In the genomic region with DNA sequence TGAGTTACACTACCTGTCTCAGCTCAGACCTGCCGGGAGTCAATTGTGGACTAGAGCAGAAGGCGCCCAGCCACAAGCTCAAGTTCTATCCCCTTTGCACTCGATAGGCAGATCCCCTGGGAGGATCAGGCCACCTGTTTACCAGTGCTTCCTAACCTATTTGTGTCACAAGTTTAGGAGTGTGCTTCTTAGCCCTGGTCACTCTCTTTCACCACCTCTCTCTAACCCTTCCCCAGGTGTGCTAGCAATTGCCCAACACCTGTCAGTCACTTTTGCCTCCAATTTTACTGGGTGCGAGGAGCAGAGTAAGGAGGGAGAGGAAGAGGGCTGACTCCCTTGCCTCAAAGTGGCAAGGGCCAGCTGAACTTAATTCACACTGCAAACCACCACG, we compare ENCODE assay signal across 8 cellular contexts. TPM values are rescaled to one million over a fixed set of nuclear protein-coding genes. Genes with fewer than 3 reads are reported as not detected.
DNase-seq lines count a peak whose midpoint lies in the region; ATAC-seq and TF ChIP-seq lines count a peak whose summit lies in the region.

No MANE protein-coding gene starts in this region.

- POLR2A ChIA-PET in activated B cell treated with CpG ODN at 0.5 μM for 24 hours (lab: Charles Lee): interaction anchor here (0.6 to 3.2 kb wide), 7 partner anchors 8 to 1765 kb away, joined by 3 to 32 read pairs (median 5); partner anchors contain the start of genes AP5M1, EXOC5 and TMEM260

- intact Hi-C loops in activated B cell treated with CpG ODN at 0.5 μM for 24 hours (cut with micrococcal nuclease): loop anchor here (1.0 to 10.0 kb wide), 9 partner anchors 63 to 1807 kb away; partner anchors contain the start of genes AP5M1, DAAM1, DACT1 and EXOC5

- peaks cover 0 to 2% (median 0%) of the 10 kb centered on the region in 3 donors for H3K36me3 ChIP-seq in skeletal muscle tissue (ENCODE audit: control insufficient read depth in 3 of 3, insufficient read depth in 3 of 3, low read length in 3 of 3)

- no peaks in the 10 kb centered on the region for H3K9me3 ChIP-seq in skeletal muscle tissue (ENCODE audit: control insufficient read depth in 3 of 3, low read length in 3 of 3)

- H3K36me3 Mint-ChIP-seq in activated B cell treated with CpG ODN at 0.5 μM for 24 hours (ENCODE audit: low read depth): peaks cover 13% of the 10 kb centered on the region
- no peaks in the 10 kb centered on the region for H3K36me3 Mint-ChIP-seq in glutamatergic neuron (ENCODE audit: unreplicated experiment)

- no peak for TF ChIP-seq CTCF in activated B cell treated with CpG ODN at 0.5 μM for 24 hours (IDR thresholded peaks at IDR 0.05)
- TF ChIP-seq CTCF in glutamatergic neuron (IDR thresholded peaks at IDR 0.05; ENCODE audit: partially characterized antibody, unreplicated experiment): no peak

- DNase-seq in activated B cell treated with CpG ODN at 0.5 μM for 24 hours: no peak
- DNase-seq in glutamatergic neuron: no peak
- no peak for DNase-seq in GM03348 (ENCODE audit: low spot score)
- no peak for DNase-seq in LoVo (ENCODE audit: low spot score)
- DNase-seq in NCI-H446 treated with DMSO at 0.1 percent for 48 hours (lab: John Stamatoyannopoulos, UW): no peak

- H3K27me3 Mint-ChIP-seq in activated B cell treated with CpG ODN at 0.5 μM for 24 hours: peaks cover 4% of the 10 kb centered on the region
- H3K27me3 Mint-ChIP-seq in glutamatergic neuron (ENCODE audit: unreplicated experiment): no peaks in the 10 kb centered on the region

- ATAC-seq in HG03066 (IDR thresholded peaks at IDR 0.05; ENCODE audit: low read depth, unreplicated experiment) (peak; percentile 12), activated B cell treated with CpG ODN at 0.5 μM for 24 hours (ENCODE audit: low read depth) (no peak)

- peaks cover 40% of the 10 kb centered on the region for H3K4me1 Mint-ChIP-seq in activated B cell treated with CpG ODN at 0.5 μM for 24 hours
- H3K4me1 Mint-ChIP-seq in glutamatergic neuron (ENCODE audit: low read depth, unreplicated experiment): peaks cover 14% of the 10 kb centered on the region

- H3K4me1 ChIP-seq in skeletal muscle tissue (ENCODE audit: control insufficient read depth in 3 of 3, insufficient read depth in 3 of 3, low read length in 3 of 3): peaks cover 21 to 30% (median 22%) of the 10 kb centered on the region in 3 donors

- CTCF ChIA-PET in activated B cell treated with CpG ODN at 0.5 μM for 24 hours (lab: Charles Lee): interaction anchor here (0.9 kb wide), 1 partner anchor 95 kb away, joined by 3 read pairs; no protein-coding TSS in a partner anchor

- H3K4me3 Mint-ChIP-seq in activated B cell treated with CpG ODN at 0.5 μM for 24 hours: peak overlapping the region; percentile 88
- H3K4me3 Mint-ChIP-seq in glutamatergic neuron (ENCODE audit: unreplicated experiment): peak overlapping the region; percentile 90

- H3K27me3 ChIP-seq in skeletal muscle tissue (ENCODE audit: control insufficient read depth in 3 of 3, insufficient read depth in 3 of 3, low read length in 3 of 3): no peaks in the 10 kb centered on the region

- H3K27ac ChIP-seq in skeletal muscle tissue (ENCODE audit: low read depth, low read length): peak overlapping the region; percentile 76

- H3K9ac ChIP-seq in skeletal muscle tissue (ENCODE audit: low read depth in 1 of 3, low read length in 3 of 3): peak overlapping the region; percentile 78 to 89 (median 87)

- H3K9me3 Mint-ChIP-seq in activated B cell treated with CpG ODN at 0.5 μM for 24 hours: no peaks in the 10 kb centered on the region
- H3K9me3 Mint-ChIP-seq in glutamatergic neuron (ENCODE audit: unreplicated experiment): peaks cover 8% of the 10 kb centered on the region

- H3K4me3 ChIP-seq in GM08714 (ENCODE audit: low read length) (peak overlapping the region; percentile 78), skeletal muscle tissue (ENCODE audit: low read length in 3 of 3) (peak overlapping the region; percentile 80 to 90 (median 83))

- H3K27ac Mint-ChIP-seq in activated B cell treated with CpG ODN at 0.5 μM for 24 hours (peak overlapping the region; percentile 89), glutamatergic neuron (ENCODE audit: unreplicated experiment) (peak overlapping the region; percentile 18)

RNA-seq across cellular contexts. Expression of gene NAA30, which starts 0.7 kb away (rescaled TPM):
- total RNA-seq in activated B cell treated with CpG ODN at 0.5 μM for 24 hours (12.8 and 14.6 TPM in 2 replicates), glutamatergic neuron (ENCODE audit: unreplicated experiment) (21.4 TPM), skeletal muscle tissue (25.1 TPM)
